ENCODE assay signal across 8 cellular contexts in genomic region chr18:12991839-12992216, GRCh38.
DNase-seq lines count a peak whose midpoint lies in the region; ATAC-seq and TF ChIP-seq lines count a peak whose summit lies in the region.

No MANE protein-coding gene starts in this region.

- H3K27ac Mint-ChIP-seq in central memory CD8-positive, alpha-beta T cell (ENCODE audit: low read depth), result peak overlapping the region; percentile 31

- H3K36me3 ChIP-seq in HUES48 (ENCODE audit: control insufficient read depth, insufficient read depth, low read length) (0 out of 2 replicates have a peak, but pooled peaks cover 4% of the 10 kb centered on the region), muscle layer of duodenum (ENCODE audit: control insufficient read depth in 1 of 2, insufficient read depth in 2 of 2, low read length in 2 of 2) (peaks cover 0 to 9% of the 10 kb centered on the region in 2 donors)

- H3K9me3 Mint-ChIP-seq in central memory CD8-positive, alpha-beta T cell, result no peaks in the 10 kb centered on the region

- H3K9ac ChIP-seq in HUES48 (ENCODE audit: low read depth, low read length), result peak overlapping the region; percentile 84

- DNase-seq in AG10803 (ENCODE audit: low read depth), result no peak
- no peak for DNase-seq in central memory CD8-positive, alpha-beta T cell (ENCODE audit: low spot score in 2 of 2)
- no peak for DNase-seq in hypothalamus (lab: John Stamatoyannopoulos, UW)
- DNase-seq in iPS-NIHi7 (ENCODE audit: extremely low spot score), result no peak

- no peaks in the 10 kb centered on the region for H3K27me3 Mint-ChIP-seq in central memory CD8-positive, alpha-beta T cell

- no peak for ATAC-seq in central memory CD8-positive, alpha-beta T cell (replicated peaks; ENCODE audit: extremely low read depth, poor library complexity, severe bottlenecking)
- ATAC-seq in GM19023 (IDR thresholded peaks at IDR 0.05; ENCODE audit: unreplicated experiment), result no peak
- no peak for ATAC-seq in HG03460 (IDR thresholded peaks at IDR 0.05; ENCODE audit: unreplicated experiment)

- TF ChIP-seq CTCF in AG10803 (conservative IDR thresholded peaks at IDR 0.05; ENCODE audit: low read length), result no peak

- peak overlapping the region; percentile 94 for H3K4me3 Mint-ChIP-seq in central memory CD8-positive, alpha-beta T cell

- H3K27ac ChIP-seq in HUES48 (ENCODE audit: low read depth, low read length), result peak overlapping the region; percentile 95
- H3K27ac ChIP-seq in muscle layer of duodenum (ENCODE audit: low read length), result peak overlapping the region; percentile 83

- H3K4me1 Mint-ChIP-seq in central memory CD8-positive, alpha-beta T cell, result peaks cover 32% of the 10 kb centered on the region

- H3K36me3 Mint-ChIP-seq in central memory CD8-positive, alpha-beta T cell (ENCODE audit: insufficient read depth), result peaks cover 21% of the 10 kb centered on the region

- H3K4me1 ChIP-seq in HUES48 (ENCODE audit: control insufficient read depth, insufficient read depth, low read length) (peaks cover 25% of the 10 kb centered on the region), muscle layer of duodenum (ENCODE audit: control insufficient read depth in 1 of 2, insufficient read depth in 2 of 2, low read length in 2 of 2) (peaks cover 4 to 16% of the 10 kb centered on the region in 2 donors)

- peak overlapping the region; percentile 75 for H3K4me3 ChIP-seq in AG10803 (ENCODE audit: low read length)
- peak overlapping the region; percentile 97 for H3K4me3 ChIP-seq in HUES48 (ENCODE audit: low read depth, low read length)
- peak overlapping the region; percentile 83 to 87 for H3K4me3 ChIP-seq in muscle layer of duodenum (ENCODE audit: low read depth in 1 of 2, low read length in 2 of 2)

- H3K27me3 ChIP-seq in HUES48 (ENCODE audit: control insufficient read depth, insufficient read depth, low read length) (no peaks in the 10 kb centered on the region), muscle layer of duodenum (ENCODE audit: low read depth, low read length) (no peaks in the 10 kb centered on the region)

- H3K9me3 ChIP-seq in HUES48 (ENCODE audit: control insufficient read depth, insufficient read depth, low read length) (no peaks in the 10 kb centered on the region), muscle layer of duodenum (ENCODE audit: control insufficient read depth in 1 of 2, low read length in 2 of 2) (no peaks in the 10 kb centered on the region)
